Comparison of ENCODE assay signal across 1 cellular context in genomic region chr10:14617850-14618249, GRCh38.
TF ChIP-seq lines count a peak whose summit lies in the region.

No MANE protein-coding gene starts in this region.

TF ChIP-seq in HCT116, 20 proteins besides CTCF, POLR2A, EP300 and RAD21 (continued from another document):
- TF ChIP-seq ZBTB33 (IDR thresholded peaks at IDR 0.05; ENCODE audit: extremely low read depth, insufficient replicate concordance, low read length) (no peak), EZH2phosphoT487 (IDR thresholded peaks at IDR 0.05; ENCODE audit: borderline replicate concordance) (no peak), TCF7L2 (IDR thresholded peaks at IDR 0.05; ENCODE audit: borderline replicate concordance, extremely low read depth, insufficient read depth, insufficient read length) (no peak), YY1 (IDR thresholded peaks at IDR 0.05; ENCODE audit: extremely low read depth, insufficient replicate concordance, low read depth, low read length) (no peak)
TF ChIP-seq in HCT116: peak in this region for 0.
